Comparison of ENCODE assay signal across 1 cellular context in genomic region chr4:145739840-145740239, GRCh38.
TF ChIP-seq lines count a peak whose summit lies in the region.

No MANE protein-coding gene starts in this region.

TF ChIP-seq in GM23338, 12 proteins besides CTCF, POLR2A, EP300 and RAD21 (continued from another document):
- TF ChIP-seq POLR2AphosphoS5 (IDR thresholded peaks at IDR 0.05; ENCODE audit: low read depth) = no peak
- TF ChIP-seq ETS1 (IDR thresholded peaks at IDR 0.05) = no peak
- no peak for TF ChIP-seq EZH2 (IDR thresholded peaks at IDR 0.05; ENCODE audit: low read depth, unreplicated experiment)
- no peak for TF ChIP-seq ZNF114 (CRISPR knock-in tag; IDR thresholded peaks at IDR 0.05)
- no peak for TF ChIP-seq CREB1 (CRISPR knock-in tag; IDR thresholded peaks at IDR 0.05; ENCODE audit: low read depth)
- TF ChIP-seq REST (IDR thresholded peaks at IDR 0.05; ENCODE audit: unreplicated experiment) = no peak
- TF ChIP-seq EZH2phosphoT487 (IDR thresholded peaks at IDR 0.05; ENCODE audit: unreplicated experiment) = no peak
- TF ChIP-seq JUNB (IDR thresholded peaks at IDR 0.05; ENCODE audit: unreplicated experiment) = no peak
- TF ChIP-seq ZNF331 (CRISPR knock-in tag; IDR thresholded peaks at IDR 0.05; ENCODE audit: low read depth) = no peak
